In the genomic region with DNA sequence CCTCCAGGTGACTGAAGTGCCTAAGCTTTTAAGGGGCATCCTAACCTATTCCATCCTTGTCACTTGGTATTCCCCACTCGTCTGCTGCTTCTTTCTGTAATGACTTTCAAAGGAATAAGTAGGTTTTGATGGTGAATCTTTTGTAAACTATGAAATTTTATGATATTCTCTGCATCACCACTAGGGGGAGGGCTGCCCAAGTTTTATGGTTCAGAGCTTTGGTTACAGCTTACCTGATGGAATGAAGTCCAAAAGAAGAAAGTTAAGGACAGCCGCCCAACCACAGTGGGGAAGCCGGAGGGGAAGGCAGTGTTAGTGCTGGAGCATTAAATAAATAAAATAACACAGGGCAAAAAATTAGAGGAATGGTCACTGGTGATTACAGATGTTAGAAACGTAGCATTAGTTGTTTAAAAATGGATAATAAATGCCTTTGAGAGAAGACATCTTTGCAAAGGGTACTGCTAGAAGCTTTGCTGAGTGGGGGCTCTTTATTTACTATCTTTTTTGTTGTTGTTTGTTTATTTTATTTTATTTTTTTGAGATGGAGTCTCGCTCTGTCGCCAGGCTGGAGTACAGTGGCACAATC, we compare ENCODE assay signal across 8 cellular contexts.
DNase-seq lines count a peak whose midpoint lies in the region; ATAC-seq and TF ChIP-seq lines count a peak whose summit lies in the region.

No MANE protein-coding gene starts in this region.

- H3K27me3 ChIP-seq in adrenal gland (no peaks in the 10 kb centered on the region), kidney epithelial cell (ENCODE audit: control insufficient read depth, insufficient read depth, low read length) (no peaks in the 10 kb centered on the region), tibial artery (no peaks in the 10 kb centered on the region)

- H3K9me3 ChIP-seq in adrenal gland (replicated peaks in 1 of 3) (no peaks in the 10 kb centered on the region), tibial artery (no peaks in the 10 kb centered on the region)

- WGBS in adrenal gland, 4 donors, result 50 to 55% (median 54%) methylated on average over 6 of the region's 6 CpGs

- H3K36me3 ChIP-seq in adrenal gland (replicated peaks in 1 of 2) (no peaks in the 10 kb centered on the region), kidney epithelial cell (ENCODE audit: control insufficient read depth, insufficient read depth, low read length) (no peaks in the 10 kb centered on the region), tibial artery (no peaks in the 10 kb centered on the region)

- H3K4me3 ChIP-seq in adrenal gland (no peak overlapping the region), kidney epithelial cell (ENCODE audit: low read depth, low read length) (no peak overlapping the region), tibial artery (no peak overlapping the region)

- intact Hi-C loops in adrenal gland (cut with DNase I), result no loop called here
- intact Hi-C loops in tibial artery (cut with DNase I; ENCODE audit: low total_unique reads), result no loop called here

- peak; percentile 27 to 72 (median 52) for TF ChIP-seq CTCF in adrenal gland (IDR thresholded peaks at IDR 0.05)
- TF ChIP-seq CTCF in kidney epithelial cell (IDR thresholded peaks at IDR 0.05; ENCODE audit: insufficient read depth, low read length, poor library complexity, severe bottlenecking), result peak; percentile 82
- TF ChIP-seq CTCF in tibial artery (IDR thresholded peaks at IDR 0.05), result peak; percentile 33 to 47

- TF ChIP-seq POLR2A in adrenal gland (IDR thresholded peaks at IDR 0.05), result no peak

- DNase-seq in DMS 273 treated with DMSO at 0.1 percent for 48 hours (lab: John Stamatoyannopoulos, UW), result peak; percentile 3
- DNase-seq in NCI-H2227 (lab: John Stamatoyannopoulos, UW; ENCODE audit: unreplicated experiment), result peak; percentile 1
- DNase-seq in adrenal gland, result peak in 4 of 7 donors; percentile 2 to 22 (median 13)
- no peak for DNase-seq in kidney epithelial cell (ENCODE audit: low read depth)
- no peak for DNase-seq in tibial artery

- ATAC-seq in GM21786 (IDR thresholded peaks at IDR 0.05; ENCODE audit: unreplicated experiment), result peak; percentile 61
- no peak for ATAC-seq in GM18870 (IDR thresholded peaks at IDR 0.05; ENCODE audit: unreplicated experiment)
- ATAC-seq in HG02973 (IDR thresholded peaks at IDR 0.05; ENCODE audit: unreplicated experiment), result no peak

- H3K4me1 ChIP-seq in adrenal gland (replicated peaks in 1 of 2) (no peaks in the 10 kb centered on the region), tibial artery (no peaks in the 10 kb centered on the region)

- H3K27ac ChIP-seq in adrenal gland (no peak overlapping the region), tibial artery (no peak overlapping the region)

Comparison
In these comparisons a context has a peak if more than half of its experiments do, and no peak if none do; other contexts are left out.
1. DNase-seq: peak in DMS 273 treated with DMSO at 0.1 percent for 48 hours (single experiment), NCI-H2227 (single experiment) and adrenal gland (4 of 7); none in kidney epithelial cell (single experiment) and tibial artery (0 of 2).
2. Peak in every context shown above with its lines, with median percentiles within 50 percentile points of each other: CTCF ChIP-seq.